1 cellular context compared by ENCODE assay signal in the genomic region with DNA sequence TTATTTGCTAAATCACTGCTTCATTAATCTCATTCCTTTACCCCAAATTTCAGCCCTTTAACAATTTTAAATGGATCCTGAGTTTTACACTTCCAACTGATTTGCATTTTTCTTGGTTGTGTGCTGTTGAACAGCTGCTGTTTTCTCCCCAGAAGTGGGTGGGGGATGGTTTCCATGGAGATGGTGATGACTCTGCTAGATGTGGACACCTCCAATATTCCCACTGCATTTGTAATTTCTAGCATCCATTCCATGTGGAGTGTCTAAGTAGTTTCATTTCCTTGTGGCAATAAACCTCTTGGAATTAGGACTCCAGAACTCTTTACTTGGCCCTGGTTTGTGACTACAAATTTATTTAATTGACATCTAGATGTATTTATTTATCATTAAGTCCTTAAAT.
TF ChIP-seq lines count a peak whose summit lies in the region.

No MANE protein-coding gene starts in this region.

TF ChIP-seq in GM23338, 12 proteins besides CTCF, POLR2A, EP300 and RAD21 (continued from another document):
- TF ChIP-seq POLR2AphosphoS5 (IDR thresholded peaks at IDR 0.05; ENCODE audit: low read depth) (no peak), ZNF462 (CRISPR knock-in tag; IDR thresholded peaks at IDR 0.05) (no peak)
TF ChIP-seq in GM23338: peak in this region for 0.
